In the genomic region with DNA sequence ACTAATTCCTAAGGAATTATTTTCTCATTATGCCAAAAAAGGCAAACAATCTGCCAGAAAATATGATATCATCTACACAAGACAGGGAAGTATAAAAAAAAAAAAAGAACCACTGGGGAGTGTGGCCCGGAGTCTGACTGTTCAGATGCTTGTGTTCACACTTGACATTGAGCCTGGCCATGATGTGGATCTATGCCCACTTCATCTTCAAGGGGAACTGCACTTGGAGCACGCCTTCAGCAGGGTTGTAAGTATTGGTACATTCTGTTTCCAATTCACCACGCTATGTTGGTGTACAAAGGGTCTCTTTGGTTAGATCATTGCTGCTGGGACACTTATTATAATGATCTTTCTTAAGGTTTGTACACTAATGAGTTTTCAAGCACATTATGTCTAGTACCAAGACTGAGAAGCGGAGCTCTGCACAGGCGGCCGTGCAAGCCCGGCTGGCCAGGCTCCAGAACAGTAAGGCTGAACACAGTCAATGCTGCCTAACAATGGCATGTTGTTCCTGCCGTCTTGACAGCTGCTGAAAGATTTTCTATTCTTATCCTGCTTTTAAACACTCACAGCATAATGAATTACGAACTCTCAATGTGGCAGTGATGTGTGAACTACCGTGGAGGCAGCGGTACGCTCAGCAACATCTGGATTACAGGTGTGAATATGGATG, we compare ENCODE assay signal across 15 cellular contexts.
"Had no signal": no experiment of that assay in that cellular context is flagged by ENCODE, and none has a peak within 500 bp of the region (broad histone marks: within the 10 kb centered on the region; RNA-seq: fewer than 3 reads in every experiment).

No MANE protein-coding gene starts in this region.

- H3K27ac ChIP-seq: adrenal gland, epithelial cell of prostate, skin epidermis, stomach, tibial artery, vagina had no signal

- H3K36me3 ChIP-seq: adrenal gland, stomach, tibial artery, vagina had no signal

- H3K9me3 ChIP-seq: adrenal gland, tibial artery, vagina had no signal

- ATAC-seq: effector memory CD8-positive, alpha-beta T cell had no signal

- H3K27me3 ChIP-seq: adrenal gland, stomach, tibial artery, vagina had no signal

- H3K4me3 ChIP-seq: adrenal gland, skin epidermis, stomach, tibial artery, vagina had no signal

- DNase-seq: activated CD4-positive, alpha-beta T cell treated with anti-CD3 and anti-CD28 coated beads, Interleukin-2, amount 50 U/mL, for 4 hours; activated CD4-positive, CD25-positive, alpha-beta regulatory T cell treated with anti-CD3 and anti-CD28 coated beads, Interleukin-2, amount 50 U/mL, for 72 hours; activated naive CD4-positive, alpha-beta T cell treated with anti-CD3 and anti-CD28 coated beads, Interleukin-2, amount 50 U/mL, for 16 hours; activated T-cell treated with anti-CD3 and anti-CD28 coated beads, Interleukin-2, amount 50 U/mL, for 1 hour; adrenal gland; cerebellar nuclear complex; effector memory CD8-positive, alpha-beta T cell; kidney glomerular epithelial cell; mammary epithelial cell; stomach; T-helper 9 cell; tibial artery had no signal
